10 cellular contexts compared by ENCODE assay signal in genomic region chr14:68363841-68364711, GRCh38.
A peak's percentile ranks its signal among the peaks of the same experiment; 100 is the strongest.
DNase-seq lines count a peak whose midpoint lies in the region; ATAC-seq and TF ChIP-seq lines count a peak whose summit lies in the region.
"Had no signal": no experiment of that assay in that cellular context is flagged by ENCODE, and none has a peak within 500 bp of the region (broad histone marks: within the 10 kb centered on the region; RNA-seq: fewer than 3 reads in every experiment).

No MANE protein-coding gene starts in this region.

- H3K4me3 Mint-ChIP-seq in activated naive CD4-positive, alpha-beta T cell treated with anti-CD3 and anti-CD28 coated beads, Interleukin-2, amount 50 U/mL, for 24 hours: no peak overlapping the region
- H3K4me3 Mint-ChIP-seq in nephron progenitor cell: peak overlapping the region; percentile 68
- no peak overlapping the region for H3K4me3 Mint-ChIP-seq in activated T-helper 1 cell treated with anti-CD3 and anti-CD28 coated beads, Interleukin-12 subunit alpha, Interleukin-12 subunit beta, Interleukin-2, Interleukin-4 antibody, amounts not matched to agents 30 ng/mL and 10 ng/mL and 1 ng/mL, durations not matched to agents 14 hours and 24 hours and 36 hours

- no peaks in the 10 kb centered on the region for H3K9me3 Mint-ChIP-seq in activated naive CD4-positive, alpha-beta T cell treated with anti-CD3 and anti-CD28 coated beads, Interleukin-2, amount 50 U/mL, for 24 hours
- no peaks in the 10 kb centered on the region for H3K9me3 Mint-ChIP-seq in activated naive CD4-positive, alpha-beta T cell treated with anti-CD3 and anti-CD28 coated beads, Interleukin-2, amount 50 U/mL, for 72 hours
- H3K9me3 Mint-ChIP-seq in nephron progenitor cell: no peaks in the 10 kb centered on the region
- H3K9me3 Mint-ChIP-seq in activated T-helper 1 cell treated with anti-CD3 and anti-CD28 coated beads, Interleukin-12 subunit alpha, Interleukin-12 subunit beta, Interleukin-2, Interleukin-4 antibody, amounts not matched to agents 30 ng/mL and 10 ng/mL and 1 ng/mL, durations not matched to agents 14 hours and 24 hours and 36 hours: no peaks in the 10 kb centered on the region

- DNase-seq in activated naive CD4-positive, alpha-beta T cell treated with anti-CD3 and anti-CD28 coated beads, Interleukin-2, amount 50 U/mL, for 72 hours (ENCODE audit: low spot score in 2 of 2): no peak
- peak; percentile 36 to 69 for DNase-seq in cardiac muscle cell (ENCODE audit: low read depth in 1 of 2, low spot score in 1 of 2)
- DNase-seq in nephron progenitor cell: peak; percentile 78
- DNase-seq in activated T-helper 1 cell treated with anti-CD3 and anti-CD28 coated beads, Interleukin-12 subunit alpha, Interleukin-12 subunit beta, Interleukin-2, Interleukin-4 antibody, amounts not matched to agents 30 ng/mL and 10 ng/mL and 1 ng/mL, durations not matched to agents 14 hours and 24 hours and 36 hours (ENCODE audit: low spot score): no peak
- DNase-seq in NCI-H187 treated with DMSO at 0.1 percent for 48 hours (lab: John Stamatoyannopoulos, UW): no peak
- DNase-seq in stimulated activated CD4-positive, alpha-beta T cell treated with anti-CD3 and anti-CD28 coated beads, Interleukin-4, amount 100 ng/mL, for 1 hour: no peak
- DNase-seq: HCEC 1CT, SHP77 treated with DMSO at 0.1 percent for 48 hours had no signal

- ATAC-seq in activated naive CD4-positive, alpha-beta T cell treated with anti-CD3 and anti-CD28 coated beads, Interleukin-2, amount 50 U/mL, for 72 hours: no peak
- no peak for ATAC-seq in GM21737 (IDR thresholded peaks at IDR 0.05; ENCODE audit: unreplicated experiment)

- peaks cover 61% of the 10 kb centered on the region for H3K4me1 Mint-ChIP-seq in activated naive CD4-positive, alpha-beta T cell treated with anti-CD3 and anti-CD28 coated beads, Interleukin-2, amount 50 U/mL, for 24 hours
- H3K4me1 Mint-ChIP-seq in nephron progenitor cell: peaks cover 91% of the 10 kb centered on the region
- peaks cover 36% of the 10 kb centered on the region for H3K4me1 Mint-ChIP-seq in activated T-helper 1 cell treated with anti-CD3 and anti-CD28 coated beads, Interleukin-12 subunit alpha, Interleukin-12 subunit beta, Interleukin-2, Interleukin-4 antibody, amounts not matched to agents 30 ng/mL and 10 ng/mL and 1 ng/mL, durations not matched to agents 14 hours and 24 hours and 36 hours (ENCODE audit: low read depth)

- H3K9me3 ChIP-seq in cardiac muscle cell (ENCODE audit: low read depth): no peaks in the 10 kb centered on the region

- H3K4me3 ChIP-seq in cardiac muscle cell: no peak overlapping the region

- no peaks in the 10 kb centered on the region for H3K27me3 ChIP-seq in cardiac muscle cell

- peaks cover 40% of the 10 kb centered on the region for H3K4me1 ChIP-seq in cardiac muscle cell (ENCODE audit: low read depth)

- H3K27me3 Mint-ChIP-seq in activated naive CD4-positive, alpha-beta T cell treated with anti-CD3 and anti-CD28 coated beads, Interleukin-2, amount 50 U/mL, for 24 hours: no peaks in the 10 kb centered on the region
- peaks cover 5% of the 10 kb centered on the region for H3K27me3 Mint-ChIP-seq in nephron progenitor cell (ENCODE audit: low read depth, poor library complexity)
- no peaks in the 10 kb centered on the region for H3K27me3 Mint-ChIP-seq in activated T-helper 1 cell treated with anti-CD3 and anti-CD28 coated beads, Interleukin-12 subunit alpha, Interleukin-12 subunit beta, Interleukin-2, Interleukin-4 antibody, amounts not matched to agents 30 ng/mL and 10 ng/mL and 1 ng/mL, durations not matched to agents 14 hours and 24 hours and 36 hours (ENCODE audit: insufficient read depth)

- intact Hi-C loops in activated T-helper 1 cell treated with anti-CD3 and anti-CD28 coated beads, Interleukin-12 subunit alpha, Interleukin-12 subunit beta, Interleukin-2, Interleukin-4 antibody, amounts not matched to agents 30 ng/mL and 10 ng/mL and 1 ng/mL, durations not matched to agents 14 hours and 24 hours and 36 hours (cut with micrococcal nuclease): no loop called here

- TF ChIP-seq CTCF in cardiac muscle cell (IDR thresholded peaks at IDR 0.05; ENCODE audit: low read depth, low read length) (no peak), nephron progenitor cell (IDR thresholded peaks at IDR 0.05) (no peak)

- peak overlapping the region; percentile 72 for H3K27ac ChIP-seq in cardiac muscle cell

- H3K36me3 ChIP-seq in cardiac muscle cell: no peaks in the 10 kb centered on the region

- peak overlapping the region; percentile 70 for H3K27ac Mint-ChIP-seq in activated naive CD4-positive, alpha-beta T cell treated with anti-CD3 and anti-CD28 coated beads, Interleukin-2, amount 50 U/mL, for 24 hours
- H3K27ac Mint-ChIP-seq in activated naive CD4-positive, alpha-beta T cell treated with anti-CD3 and anti-CD28 coated beads, Interleukin-2, amount 50 U/mL, for 72 hours: peak overlapping the region in 1 of 2 donors; percentile 13
- peak overlapping the region; percentile 99 for H3K27ac Mint-ChIP-seq in nephron progenitor cell
- H3K27ac Mint-ChIP-seq in activated T-helper 1 cell treated with anti-CD3 and anti-CD28 coated beads, Interleukin-12 subunit alpha, Interleukin-12 subunit beta, Interleukin-2, Interleukin-4 antibody, amounts not matched to agents 30 ng/mL and 10 ng/mL and 1 ng/mL, durations not matched to agents 14 hours and 24 hours and 36 hours: no peak overlapping the region

- no peaks in the 10 kb centered on the region for H3K36me3 Mint-ChIP-seq in activated naive CD4-positive, alpha-beta T cell treated with anti-CD3 and anti-CD28 coated beads, Interleukin-2, amount 50 U/mL, for 24 hours
- H3K36me3 Mint-ChIP-seq in activated naive CD4-positive, alpha-beta T cell treated with anti-CD3 and anti-CD28 coated beads, Interleukin-2, amount 50 U/mL, for 72 hours: no peaks in the 10 kb centered on the region
- no peaks in the 10 kb centered on the region for H3K36me3 Mint-ChIP-seq in nephron progenitor cell (ENCODE audit: low read depth)
- no peaks in the 10 kb centered on the region for H3K36me3 Mint-ChIP-seq in activated T-helper 1 cell treated with anti-CD3 and anti-CD28 coated beads, Interleukin-12 subunit alpha, Interleukin-12 subunit beta, Interleukin-2, Interleukin-4 antibody, amounts not matched to agents 30 ng/mL and 10 ng/mL and 1 ng/mL, durations not matched to agents 14 hours and 24 hours and 36 hours (ENCODE audit: low read depth)

Comparison
In these comparisons a context has a peak if more than half of its experiments do, and no peak if none do; other contexts are left out.
1. DNase-seq: peak in cardiac muscle cell (2 of 2) and nephron progenitor cell (single experiment); none in activated naive CD4-positive, alpha-beta T cell treated with anti-CD3 and anti-CD28 coated beads, Interleukin-2, amount 50 U/mL, for 72 hours (0 of 2), activated T-helper 1 cell treated with anti-CD3 and anti-CD28 coated beads, Interleukin-12 subunit alpha, Interleukin-12 subunit beta, Interleukin-2, Interleukin-4 antibody, amounts not matched to agents 30 ng/mL and 10 ng/mL and 1 ng/mL, durations not matched to agents 14 hours and 24 hours and 36 hours (single experiment), NCI-H187 treated with DMSO at 0.1 percent for 48 hours (single experiment) and stimulated activated CD4-positive, alpha-beta T cell treated with anti-CD3 and anti-CD28 coated beads, Interleukin-4, amount 100 ng/mL, for 1 hour (single experiment).